ENCODE assay signal across 1 cellular context in genomic region chr9:124267271-124267807, GRCh38.
TF ChIP-seq lines count a peak whose summit lies in the region.

No MANE protein-coding gene starts in this region.

TF ChIP-seq in GM12878, 131 proteins besides CTCF, POLR2A, EP300 and RAD21 (continued from another document):
- TF ChIP-seq, protein P1, sequence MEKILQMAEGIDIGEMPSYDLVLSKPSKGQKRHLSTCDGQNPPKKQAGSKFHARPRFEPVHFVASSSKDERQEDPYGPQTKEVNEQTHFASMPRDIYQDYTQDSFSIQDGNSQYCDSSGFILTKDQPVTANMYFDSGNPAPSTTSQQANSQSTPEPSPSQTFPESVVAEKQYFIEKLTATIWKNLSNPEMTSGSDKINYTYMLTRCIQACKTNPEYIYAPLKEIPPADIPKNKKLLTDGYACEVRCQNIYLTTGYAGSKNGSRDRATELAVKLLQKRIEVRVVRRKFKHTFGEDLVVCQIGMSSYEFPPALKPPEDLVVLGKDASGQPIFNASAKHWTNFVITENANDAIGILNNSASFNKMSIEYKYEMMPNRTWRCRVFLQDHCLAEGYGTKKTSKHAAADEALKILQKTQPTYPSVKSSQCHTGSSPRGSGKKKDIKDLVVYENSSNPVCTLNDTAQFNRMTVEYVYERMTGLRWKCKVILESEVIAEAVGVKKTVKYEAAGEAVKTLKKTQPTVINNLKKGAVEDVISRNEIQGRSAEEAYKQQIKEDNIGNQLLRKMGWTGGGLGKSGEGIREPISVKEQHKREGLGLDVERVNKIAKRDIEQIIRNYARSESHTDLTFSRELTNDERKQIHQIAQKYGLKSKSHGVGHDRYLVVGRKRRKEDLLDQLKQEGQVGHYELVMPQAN (conservative IDR thresholded peaks at IDR 0.05) = no peak
- no peak for TF ChIP-seq TBL1XR1 (IDR thresholded peaks at IDR 0.05; ENCODE audit: low read depth, low read length)
- 0 out of 2 replicates have a peak, but pooled peaks have one; percentile 14 for TF ChIP-seq TCF3 (IDR thresholded peaks at IDR 0.05; ENCODE audit: borderline replicate concordance, insufficient read depth, low read depth, low read length)
- TF ChIP-seq, protein P2, sequence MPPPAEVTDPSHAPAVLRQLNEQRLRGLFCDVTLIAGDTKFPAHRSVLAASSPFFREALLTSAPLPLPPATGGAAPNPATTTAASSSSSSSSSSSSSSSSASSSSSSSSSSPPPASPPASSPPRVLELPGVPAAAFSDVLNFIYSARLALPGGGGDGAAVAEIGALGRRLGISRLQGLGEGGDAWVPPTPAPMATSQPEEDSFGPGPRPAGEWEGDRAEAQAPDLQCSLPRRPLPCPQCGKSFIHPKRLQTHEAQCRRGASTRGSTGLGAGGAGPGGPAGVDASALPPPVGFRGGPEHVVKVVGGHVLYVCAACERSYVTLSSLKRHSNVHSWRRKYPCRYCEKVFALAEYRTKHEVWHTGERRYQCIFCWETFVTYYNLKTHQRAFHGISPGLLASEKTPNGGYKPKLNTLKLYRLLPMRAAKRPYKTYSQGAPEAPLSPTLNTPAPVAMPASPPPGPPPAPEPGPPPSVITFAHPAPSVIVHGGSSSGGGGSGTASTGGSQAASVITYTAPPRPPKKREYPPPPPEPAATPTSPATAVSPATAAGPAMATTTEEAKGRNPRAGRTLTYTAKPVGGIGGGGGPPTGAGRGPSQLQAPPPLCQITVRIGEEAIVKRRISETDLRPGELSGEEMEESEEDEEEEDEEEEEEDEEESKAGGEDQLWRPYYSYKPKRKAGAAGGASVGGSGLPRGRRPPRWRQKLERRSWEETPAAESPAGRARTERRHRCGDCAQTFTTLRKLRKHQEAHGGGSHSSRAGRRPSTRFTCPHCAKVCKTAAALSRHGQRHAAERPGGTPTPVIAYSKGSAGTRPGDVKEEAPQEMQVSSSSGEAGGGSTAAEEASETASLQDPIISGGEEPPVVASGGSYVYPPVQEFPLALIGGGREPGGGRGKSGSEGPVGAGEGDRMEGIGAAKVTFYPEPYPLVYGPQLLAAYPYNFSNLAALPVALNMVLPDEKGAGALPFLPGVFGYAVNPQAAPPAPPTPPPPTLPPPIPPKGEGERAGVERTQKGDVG (CRISPR knock-in tag; IDR thresholded peaks at IDR 0.05) = no peak
- TF ChIP-seq IKZF1 (conservative IDR thresholded peaks at IDR 0.05) = peak; percentile 66
- no peak for TF ChIP-seq ATF7 (IDR thresholded peaks at IDR 0.05; ENCODE audit: low read depth)
- TF ChIP-seq IKZF2 (IDR thresholded peaks at IDR 0.05) = peak; percentile 47 to 52; a peak in 2 of 4 replicates
- TF ChIP-seq FOXK2 (IDR thresholded peaks at IDR 0.05) = no peak
- TF ChIP-seq NR2C1 (IDR thresholded peaks at IDR 0.05) = no peak
- TF ChIP-seq ZBED1 (IDR thresholded peaks at IDR 0.05; ENCODE audit: borderline replicate concordance) = no peak
TF ChIP-seq in GM12878: peak in this region for 8.
